8 cellular contexts compared by ENCODE assay signal in the genomic region with DNA sequence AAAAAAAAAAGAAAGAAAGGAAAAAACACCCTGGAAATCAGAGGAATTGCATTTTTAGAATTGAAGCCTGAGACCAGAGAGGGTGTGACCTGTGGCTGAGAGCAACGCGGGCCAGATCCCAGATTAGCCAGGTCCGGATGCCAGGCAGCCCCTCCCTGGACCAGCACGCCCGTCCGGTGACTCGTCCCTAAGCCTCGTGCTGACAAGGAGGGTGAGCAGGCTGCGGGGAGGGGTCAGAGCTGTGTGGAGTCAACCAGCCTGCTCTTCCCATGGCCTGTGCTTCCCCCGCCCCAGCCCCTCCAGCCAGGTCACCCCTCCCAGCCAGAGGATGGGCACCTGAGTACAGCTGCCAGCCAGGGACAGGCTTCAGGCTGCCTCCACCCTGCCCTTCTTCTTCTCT. TPM values are rescaled to one million over a fixed set of nuclear protein-coding genes. Genes with fewer than 3 reads are reported as not detected.
DNase-seq lines count a peak whose midpoint lies in the region; ATAC-seq, FAIRE-seq and TF ChIP-seq lines count a peak whose summit lies in the region.

No MANE protein-coding gene starts in this region.

- peak overlapping the region; percentile 59 for H3K4me2 ChIP-seq in SU-DHL-6 (ENCODE audit: low read depth, low read length, poor library complexity, severe bottlenecking)
- no peak overlapping the region for H3K4me2 ChIP-seq in endothelial cell of umbilical vein (ENCODE audit: insufficient read depth, low read length)

- peaks cover 32% of the 10 kb centered on the region for H3F3A ChIP-seq in SU-DHL-6 (ENCODE audit: insufficient read depth)

- H3K9ac ChIP-seq in SU-DHL-6 (ENCODE audit: low read length) (peak overlapping the region; percentile 38), endothelial cell of umbilical vein (replicated peaks; ENCODE audit: extremely low read depth, insufficient read depth, low read length) (no peak overlapping the region)

- ATAC-seq in omental fat pad (ENCODE audit: low FRiP score): peak; percentile 71

- H3K79me2 ChIP-seq in SU-DHL-6 (ENCODE audit: insufficient read depth, low read length) (peaks cover 9% of the 10 kb centered on the region), endothelial cell of umbilical vein (ENCODE audit: control insufficient read depth, insufficient read depth, low read length) (peaks cover 8% of the 10 kb centered on the region)

- H4K20me1 ChIP-seq in SU-DHL-6 (ENCODE audit: low read depth, low read length) (peaks cover under 1% of the 10 kb centered on the region; the same call in 1 of the 2 replicates), endothelial cell of umbilical vein (replicated peaks; ENCODE audit: control insufficient read depth, extremely low read depth, insufficient read depth, low read length) (no peaks in the 10 kb centered on the region)

- intact Hi-C loops in endothelial cell of umbilical vein (cut with micrococcal nuclease): no loop called here

- no peak for TF ChIP-seq POLR2A in endothelial cell of umbilical vein (IDR thresholded peaks at IDR 0.05; ENCODE audit: low read depth, low read length)

- H3K36me3 ChIP-seq in SU-DHL-6 (ENCODE audit: low read length) (no peaks in the 10 kb centered on the region), endothelial cell of umbilical vein (ENCODE audit: control insufficient read depth in 2 of 2, extremely low read depth in 1 of 2, insufficient read depth in 2 of 2, low read length in 2 of 2) (no peaks in the 10 kb centered on the region)

- H3K27ac ChIP-seq in SU-DHL-6 (ENCODE audit: low read depth, low read length) (peak overlapping the region; percentile 82), endothelial cell of umbilical vein (ENCODE audit: insufficient read depth, low read depth, low read length) (no peak overlapping the region)

- DNase-seq in HCEC 1CT (peak; percentile 73), endothelial cell of umbilical vein (ENCODE audit: low read depth, low spot score) (peak; percentile 39), omental fat pad (ENCODE audit: low spot score) (peak; percentile 58), DMS153 treated with DMSO at 0.1 percent for 48 hours (lab: John Stamatoyannopoulos, UW; ENCODE audit: unreplicated experiment) (no peak), HuH-7 (ENCODE audit: low spot score) (no peak), amygdala (lab: John Stamatoyannopoulos, UW) (no peak), globus pallidus (ENCODE audit: low spot score) (no peak)

- FAIRE-seq in endothelial cell of umbilical vein (lab: Jason Lieb, UNC): peak; percentile 69

- H3K4me3 ChIP-seq in SU-DHL-6 (ENCODE audit: insufficient read depth, low read length, poor library complexity, severe bottlenecking) (peak overlapping the region; percentile 15), endothelial cell of umbilical vein (replicated peaks in 1 of 3; ENCODE audit: insufficient read depth in 1 of 3, low read depth in 1 of 3, low read length in 3 of 3) (no peak overlapping the region)

- TF ChIP-seq CTCF in SU-DHL-6 (IDR thresholded peaks at IDR 0.05; ENCODE audit: insufficient read depth, low read length, poor library complexity, severe bottlenecking) (no peak), endothelial cell of umbilical vein (IDR thresholded peaks at IDR 0.05; ENCODE audit: extremely low read depth in 1 of 2, insufficient read depth in 1 of 2, low read depth in 1 of 2, low read length in 2 of 2) (no peak), omental fat pad (IDR thresholded peaks at IDR 0.05) (no peak)

- CTCF ChIA-PET in endothelial cell of umbilical vein (lab: Charles Lee): interaction anchor here (0.6 to 1.2 kb wide), 5 partner anchors 11 to 62 kb away, joined by 3 to 6 read pairs (median 3); no protein-coding TSS in a partner anchor

- no peaks in the 10 kb centered on the region for H3K9me1 ChIP-seq in endothelial cell of umbilical vein (replicated peaks; ENCODE audit: control insufficient read depth, extremely low read depth, insufficient read depth, low read length)

- no peaks in the 10 kb centered on the region for H3K9me2 ChIP-seq in SU-DHL-6 (replicated peaks; ENCODE audit: insufficient read depth, low read length)

- H2AFZ ChIP-seq in SU-DHL-6 (ENCODE audit: low read depth, low read length, severe bottlenecking) (peak overlapping the region; percentile 58), endothelial cell of umbilical vein (ENCODE audit: low read depth, low read length) (peak overlapping the region; percentile 51)

- H3K9me3 ChIP-seq in SU-DHL-6 (ENCODE audit: insufficient read depth, low read length): no peaks in the 10 kb centered on the region
- no peaks in the 10 kb centered on the region for H3K9me3 ChIP-seq in endothelial cell of umbilical vein (replicated peaks; ENCODE audit: control insufficient read depth, insufficient read depth, low read length)

- no TSS peak for BruUV-seq in endothelial cell of umbilical vein (replicated peaks; lab: Mats Ljungman, UMichigan)

- dilution Hi-C loops in endothelial cell of umbilical vein (cut with MboI; ENCODE audit: extremely low pct_ligation_motif_present, low sequenced_read_pairs): no loop called here

- POLR2A ChIA-PET in endothelial cell of umbilical vein (lab: Charles Lee): no interaction called here

- H3K27me3 ChIP-seq in SU-DHL-6 (ENCODE audit: low read length): no peaks in the 10 kb centered on the region
- H3K27me3 ChIP-seq in endothelial cell of umbilical vein (ENCODE audit: control insufficient read depth in 2 of 2, insufficient read depth in 2 of 2, low read length in 2 of 2): no peaks in the 10 kb centered on the region

- peaks cover 21% of the 10 kb centered on the region for H3K4me1 ChIP-seq in endothelial cell of umbilical vein (ENCODE audit: control insufficient read depth, extremely low read depth, insufficient read depth, low read length)

TF ChIP-seq in endothelial cell of umbilical vein, 7 proteins besides CTCF, POLR2A, EP300 and RAD21:
- peak; percentile 40 for TF ChIP-seq FOS (IDR thresholded peaks at IDR 0.05; ENCODE audit: borderline replicate concordance, insufficient read depth, low read length)
- TF ChIP-seq EZH2 (IDR thresholded peaks at IDR 0.05; ENCODE audit: borderline replicate concordance, low read depth, low read length, severe bottlenecking): no peak
- peak; percentile 66 for TF ChIP-seq POLR2AphosphoS5 (IDR thresholded peaks at IDR 0.05; ENCODE audit: insufficient read depth, low read depth, low read length)
- no peak for TF ChIP-seq JUN (IDR thresholded peaks at IDR 0.05; ENCODE audit: borderline replicate concordance, insufficient read depth, insufficient read length, low read depth)
- TF ChIP-seq GATA2 (IDR thresholded peaks at IDR 0.05; ENCODE audit: insufficient read depth, insufficient read length, low read depth, low read length): peak; percentile 81
- TF ChIP-seq, protein P1, sequence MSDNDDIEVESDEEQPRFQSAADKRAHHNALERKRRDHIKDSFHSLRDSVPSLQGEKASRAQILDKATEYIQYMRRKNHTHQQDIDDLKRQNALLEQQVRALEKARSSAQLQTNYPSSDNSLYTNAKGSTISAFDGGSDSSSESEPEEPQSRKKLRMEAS (IDR thresholded peaks at IDR 0.05; ENCODE audit: insufficient read depth, insufficient read length): no peak
- peak; percentile 68 for TF ChIP-seq MYC (IDR thresholded peaks at IDR 0.05; ENCODE audit: low read depth, low read length)
TF ChIP-seq in endothelial cell of umbilical vein: peak in this region for 4.

RNA-seq across cellular contexts. Expression of a gene that starts 4.2 kb away (rescaled TPM):
- 233 and 240 TPM in 2 replicates for total RNA-seq in endothelial cell of umbilical vein
- 124 and 128 TPM in 2 replicates for polyA plus RNA-seq in endothelial cell of umbilical vein
- polyA plus RNA-seq in endothelial cell of umbilical vein (2011; cell fraction: cytosol; rRNA removed): 108 and 110 TPM in 2 replicates
- 306 and 379 TPM in 2 replicates for polyA plus RNA-seq in endothelial cell of umbilical vein (2011; cell fraction: nucleus; rRNA removed)
- polyA plus RNA-seq in endothelial cell of umbilical vein (2012): 95.6 and 108 TPM in 2 replicates
- 161 and 170 TPM in 2 replicates for polyA minus RNA-seq in endothelial cell of umbilical vein
- 46.2 TPM for polyA minus RNA-seq in endothelial cell of umbilical vein (2011; cell fraction: cytosol; rRNA and poly(A)+ RNA removed)
- 237 and 250 TPM in 2 replicates for polyA minus RNA-seq in endothelial cell of umbilical vein (2011; cell fraction: nucleus; rRNA and poly(A)+ RNA removed)
- total RNA-seq in omental fat pad: 100 to 1,000 TPM; 195 to 349 (median 289) TPM

Comparison
In these comparisons a context has a peak if more than half of its experiments do, and no peak if none do; other contexts are left out.
1. DNase-seq: peak in HCEC 1CT (single experiment), endothelial cell of umbilical vein (single experiment) and omental fat pad (single experiment); none in DMS153 treated with DMSO at 0.1 percent for 48 hours (single experiment), HuH-7 (single experiment), amygdala (0 of 56) and globus pallidus (single experiment).